9 cellular contexts compared by ENCODE assay signal in the genomic region with DNA sequence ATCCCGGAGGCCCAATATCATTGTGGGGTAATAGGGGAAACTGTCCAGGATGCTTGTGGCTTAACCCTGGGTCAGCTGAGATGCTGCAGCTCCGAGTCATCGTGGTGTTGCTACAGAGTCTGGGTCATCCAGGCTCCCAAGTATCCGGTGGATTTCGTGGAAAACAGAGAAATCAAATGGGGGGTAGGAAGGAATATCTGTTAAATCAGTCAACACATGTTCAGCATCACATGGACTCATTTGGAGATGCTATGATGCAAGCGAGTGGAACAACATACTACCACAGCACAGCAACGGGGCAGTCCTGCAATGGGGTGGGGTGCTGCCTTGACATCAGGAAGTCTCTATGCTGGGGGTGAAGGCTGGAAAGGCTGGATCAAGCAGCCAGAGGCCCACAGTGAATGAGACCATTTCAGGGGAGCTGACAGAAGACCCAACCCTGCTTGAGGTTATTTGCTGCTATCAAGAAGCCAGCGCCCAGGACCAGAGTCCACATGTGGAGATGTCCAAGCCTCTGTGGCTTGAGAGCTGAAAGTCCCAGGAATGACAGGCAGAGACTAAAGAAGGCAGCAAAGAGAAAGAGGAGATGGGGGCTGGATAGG. TPM values are rescaled to one million over a fixed set of nuclear protein-coding genes. Genes with fewer than 3 reads are reported as not detected.
DNase-seq lines count a peak whose midpoint lies in the region; ATAC-seq and TF ChIP-seq lines count a peak whose summit lies in the region.
"Had no signal": no experiment of that assay in that cellular context is flagged by ENCODE, and none has a peak within 500 bp of the region (broad histone marks: within the 10 kb centered on the region; RNA-seq: fewer than 3 reads in every experiment).

No MANE protein-coding gene starts in this region.

- TF ChIP-seq CTCF in fibroblast of pulmonary artery (IDR thresholded peaks at IDR 0.05; ENCODE audit: low read length, missing control alignments), result no peak

- no peak for DNase-seq in T-helper 2 cell treated with Interferon-gamma antibody and Interleukin-4, amounts not matched to agents 5 μg/mL and 100 μg/mL, for 36 hours (ENCODE audit: low spot score)
- DNase-seq in T-helper 2 cell (no peak), SW 1271 (lab: John Stamatoyannopoulos, UW) (peak; percentile 45 to 77), fibroblast of pulmonary artery (ENCODE audit: low read depth) (peak; percentile 98), left lobe of liver (ENCODE audit: low spot score) (no peak)
- no peak for DNase-seq in stimulated activated effector memory CD8-positive, alpha-beta T cell treated with anti-CD3 and anti-CD28 coated beads, Interleukin-12 subunit alpha, Interleukin-12 subunit beta, amount 100 ng/mL, for 72 hours (ENCODE audit: low spot score in 2 of 2)
- DNase-seq: SHP77 had no signal

- peak overlapping the region; percentile 93 for H3K27ac Mint-ChIP-seq in T-helper 2 cell treated with Interferon-gamma antibody and Interleukin-4, amounts not matched to agents 5 μg/mL and 100 μg/mL, for 36 hours
- H3K27ac Mint-ChIP-seq in stimulated activated effector memory CD8-positive, alpha-beta T cell treated with anti-CD3 and anti-CD28 coated beads, Interleukin-12 subunit alpha, Interleukin-12 subunit beta, amount 100 ng/mL, for 72 hours, result peak overlapping the region; percentile 86

- no peak for ATAC-seq in stimulated activated effector memory CD8-positive, alpha-beta T cell treated with anti-CD3 and anti-CD28 coated beads, Interleukin-12 subunit alpha, Interleukin-12 subunit beta, amount 100 ng/mL, for 72 hours
- no peak for ATAC-seq in GM18511 (IDR thresholded peaks at IDR 0.05; ENCODE audit: unreplicated experiment)
- ATAC-seq in left lobe of liver, result no peak
- ATAC-seq in GM19397 (IDR thresholded peaks at IDR 0.05; ENCODE audit: unreplicated experiment), result no peak

- peaks cover 38% of the 10 kb centered on the region for H3K36me3 Mint-ChIP-seq in T-helper 2 cell treated with Interferon-gamma antibody and Interleukin-4, amounts not matched to agents 5 μg/mL and 100 μg/mL, for 36 hours (ENCODE audit: low read depth)
- H3K36me3 Mint-ChIP-seq in stimulated activated effector memory CD8-positive, alpha-beta T cell treated with anti-CD3 and anti-CD28 coated beads, Interleukin-12 subunit alpha, Interleukin-12 subunit beta, amount 100 ng/mL, for 72 hours, result peaks cover 99% of the 10 kb centered on the region

- peaks cover 77% of the 10 kb centered on the region for H3K4me1 Mint-ChIP-seq in T-helper 2 cell treated with Interferon-gamma antibody and Interleukin-4, amounts not matched to agents 5 μg/mL and 100 μg/mL, for 36 hours (ENCODE audit: low read depth)
- peaks cover 83% of the 10 kb centered on the region for H3K4me1 Mint-ChIP-seq in stimulated activated effector memory CD8-positive, alpha-beta T cell treated with anti-CD3 and anti-CD28 coated beads, Interleukin-12 subunit alpha, Interleukin-12 subunit beta, amount 100 ng/mL, for 72 hours

- H3K4me3 ChIP-seq in fibroblast of pulmonary artery (replicated peaks; ENCODE audit: low read depth, low read length), result no peak overlapping the region

- H3K9me3 Mint-ChIP-seq in T-helper 2 cell treated with Interferon-gamma antibody and Interleukin-4, amounts not matched to agents 5 μg/mL and 100 μg/mL, for 36 hours, result no peaks in the 10 kb centered on the region
- H3K9me3 Mint-ChIP-seq in stimulated activated effector memory CD8-positive, alpha-beta T cell treated with anti-CD3 and anti-CD28 coated beads, Interleukin-12 subunit alpha, Interleukin-12 subunit beta, amount 100 ng/mL, for 72 hours, result no peaks in the 10 kb centered on the region

- peak overlapping the region; percentile 89 for H3K4me3 Mint-ChIP-seq in T-helper 2 cell treated with Interferon-gamma antibody and Interleukin-4, amounts not matched to agents 5 μg/mL and 100 μg/mL, for 36 hours
- H3K4me3 Mint-ChIP-seq in stimulated activated effector memory CD8-positive, alpha-beta T cell treated with anti-CD3 and anti-CD28 coated beads, Interleukin-12 subunit alpha, Interleukin-12 subunit beta, amount 100 ng/mL, for 72 hours, result peak overlapping the region; percentile 69

- no peaks in the 10 kb centered on the region for H3K27me3 Mint-ChIP-seq in T-helper 2 cell treated with Interferon-gamma antibody and Interleukin-4, amounts not matched to agents 5 μg/mL and 100 μg/mL, for 36 hours (ENCODE audit: low read depth)

RNA-seq across cellular contexts. Expression of a gene that starts 22.9 kb away (rescaled TPM):
- total RNA-seq in left lobe of liver, result 0.28 TPM

Comparison
In these comparisons a context has a peak if more than half of its experiments do, and no peak if none do; other contexts are left out.
1. DNase-seq: peak in SW 1271 (2 of 2) and fibroblast of pulmonary artery (single experiment); none in T-helper 2 cell treated with Interferon-gamma antibody and Interleukin-4, amounts not matched to agents 5 μg/mL and 100 μg/mL, for 36 hours (single experiment), T-helper 2 cell (0 of 5), stimulated activated effector memory CD8-positive, alpha-beta T cell treated with anti-CD3 and anti-CD28 coated beads, Interleukin-12 subunit alpha, Interleukin-12 subunit beta, amount 100 ng/mL, for 72 hours (0 of 2) and left lobe of liver (single experiment).